ENCODE assay signal across 10 cellular contexts in genomic region chr14:94392510-94392935, GRCh38. TPM values are rescaled to one million over a fixed set of nuclear protein-coding genes. Genes with fewer than 3 reads are reported as not detected.
DNase-seq lines count a peak whose midpoint lies in the region; ATAC-seq and TF ChIP-seq lines count a peak whose summit lies in the region.
"Had no signal": no experiment of that assay in that cellular context is flagged by ENCODE, and none has a peak within 500 bp of the region (broad histone marks: within the 10 kb centered on the region; RNA-seq: fewer than 3 reads in every experiment).

No MANE protein-coding gene starts in this region.

- TF ChIP-seq CTCF in GM10248 (IDR thresholded peaks at IDR 0.05; ENCODE audit: control extremely low read depth, extremely low read depth, low read depth, missing control alignments) (no peak), sigmoid colon (IDR thresholded peaks at IDR 0.05) (no peak), osteoblast (IDR thresholded peaks at IDR 0.05; ENCODE audit: extremely low read depth, low read depth, low read length) (no peak)

- WGBS in sigmoid colon, 2 donors = 55 to 80% methylated on average over 5 of the region's 5 CpGs

- no peak for ATAC-seq in HG02970 (IDR thresholded peaks at IDR 0.05; ENCODE audit: low FRiP score, unreplicated experiment)

- H3K4me3 ChIP-seq in sigmoid colon = no peak overlapping the region
- no peak overlapping the region for H3K4me3 ChIP-seq in osteoblast (ENCODE audit: insufficient read depth, low read length)

- TF ChIP-seq POLR2A in sigmoid colon (IDR thresholded peaks at IDR 0.05) = no peak

- no peak overlapping the region for H3K4me2 ChIP-seq in osteoblast (ENCODE audit: insufficient read depth, low read length)

- H3K9me3 ChIP-seq in sigmoid colon = no peaks in the 10 kb centered on the region
- no peaks in the 10 kb centered on the region for H3K9me3 ChIP-seq in osteoblast (ENCODE audit: low read depth, low read length)

- H3K27ac ChIP-seq in sigmoid colon = peak overlapping the region in 2 of 4 donors; percentile 25 to 34
- no peak overlapping the region for H3K27ac ChIP-seq in osteoblast (ENCODE audit: low read depth, low read length)

- POLR2A ChIA-PET in GM10248 (lab: Yijun Ruan, JAX) = no interaction called here

- TF ChIP-seq EP300 in sigmoid colon (IDR thresholded peaks at IDR 0.05) = no peak

- CTCF ChIA-PET in GM10248 (lab: Yijun Ruan, JAX) = interaction anchor here (1.0 kb wide), 1 partner anchor 29 kb away, joined by 3 read pairs; no protein-coding TSS in a partner anchor

- no peaks in the 10 kb centered on the region for H3K36me3 ChIP-seq in sigmoid colon
- no peaks in the 10 kb centered on the region for H3K36me3 ChIP-seq in osteoblast (ENCODE audit: insufficient read depth, low read length)

- intact Hi-C loops in sigmoid colon (cut with DNase I) = no loop called here

- peak; percentile 35 for DNase-seq in GM10248 (ENCODE audit: extremely low spot score)
- DNase-seq in NOMO-1 treated with dmso at 0.1 percent for 144 hours (lab: John Stamatoyannopoulos, UW; ENCODE audit: unreplicated experiment) = peak; percentile 92
- peak; percentile 9 for DNase-seq in central memory CD4-positive, alpha-beta T cell
- DNase-seq in sigmoid colon = peak; percentile 67
- DNase-seq in dedifferentiated amniotic fluid mesenchymal stem cell (ENCODE audit: extremely low spot score) = no peak
- no peak for DNase-seq in osteoblast (ENCODE audit: insufficient read length, low spot score, missing footprints)
- no peak for DNase-seq in NCI-H524 treated with DMSO at 0.1 percent for 48 hours (lab: John Stamatoyannopoulos, UW)

- H3K27me3 ChIP-seq in sigmoid colon (peaks cover 0 to 4% (median 0%) of the 10 kb centered on the region in 3 donors), osteoblast (ENCODE audit: insufficient read depth, low read length) (no peaks in the 10 kb centered on the region)

- H3K4me1 ChIP-seq in sigmoid colon (no peaks in the 10 kb centered on the region), osteoblast (ENCODE audit: insufficient read depth, low read length) (peaks cover 30% of the 10 kb centered on the region)

- H4K20me1 ChIP-seq in osteoblast (ENCODE audit: insufficient read depth, low read length) = no peaks in the 10 kb centered on the region

- H2AFZ ChIP-seq in osteoblast (ENCODE audit: low read length) = no peak overlapping the region

- no peaks in the 10 kb centered on the region for H3K79me2 ChIP-seq in osteoblast (ENCODE audit: insufficient read depth, low read length)

RNA-seq across cellular contexts. Expression of gene SERPINA1, which starts 4.1 kb away (rescaled TPM):
- 10 to 100 TPM in 1 of 4 donors, 1 to 10 TPM in 3; 1.9 to 26.6 (median 5.8) TPM for total RNA-seq in sigmoid colon
- 100 to 1,000 TPM; 103 to 134 (median 103) TPM for polyA plus RNA-seq in sigmoid colon
- 0.29 and 1.4 TPM in 2 replicates for total RNA-seq in osteoblast
- total RNA-seq: LHCN-M2 had no signal

RNA-seq across cellular contexts. Expression of gene SERPINA2, which starts 26.0 kb away (rescaled TPM):
- total RNA-seq in sigmoid colon = not detected
- not detected for polyA plus RNA-seq in sigmoid colon
- total RNA-seq in osteoblast = not detected in 2 replicates
- total RNA-seq: activated CD8-positive, alpha-beta memory T cell treated with anti-CD3 and anti-CD28 coated beads for 36 hours; LHCN-M2 had no signal

Comparison
In these comparisons a context has a peak if more than half of its experiments do, and no peak if none do; other contexts are left out.
1. DNase-seq: peak in GM10248 (single experiment), NOMO-1 treated with dmso at 0.1 percent for 144 hours (single experiment), central memory CD4-positive, alpha-beta T cell (single experiment) and sigmoid colon (single experiment); none in dedifferentiated amniotic fluid mesenchymal stem cell (single experiment), osteoblast (single experiment) and NCI-H524 treated with DMSO at 0.1 percent for 48 hours (single experiment).